In genomic region chr5:60586307-60586901, GRCh38 we compare ENCODE assay signal across 1 cellular context.
TF ChIP-seq lines count a peak whose summit lies in the region.

No MANE protein-coding gene starts in this region.

TF ChIP-seq in GM23338, 12 proteins besides CTCF, POLR2A, EP300 and RAD21 (continued from another document):
- TF ChIP-seq ZNF462 (CRISPR knock-in tag; IDR thresholded peaks at IDR 0.05) (no peak), REST (IDR thresholded peaks at IDR 0.05; ENCODE audit: unreplicated experiment) (no peak), ZNF331 (CRISPR knock-in tag; IDR thresholded peaks at IDR 0.05; ENCODE audit: low read depth) (no peak), CREB1 (CRISPR knock-in tag; IDR thresholded peaks at IDR 0.05; ENCODE audit: low read depth) (no peak)
TF ChIP-seq in GM23338: peak in this region for 0.
